Comparison of ENCODE assay signal across 1 cellular context in genomic region chr15:39719109-39719508, GRCh38.
A peak's percentile ranks its signal among the peaks of the same experiment; 100 is the strongest.
TF ChIP-seq lines count a peak whose summit lies in the region.

No MANE protein-coding gene starts in this region.

TF ChIP-seq in SK-N-SH, 30 proteins besides CTCF, POLR2A, EP300 and RAD21 (continued from another document):
- TF ChIP-seq PBX3 (IDR thresholded peaks at IDR 0.05), result peak; percentile 58
- TF ChIP-seq FOXM1 (IDR thresholded peaks at IDR 0.05; ENCODE audit: low read depth), result peak; percentile 56; the same call in 1 of the 2 replicates
